Comparison of ENCODE assay signal across 23 cellular contexts in the genomic region with DNA sequence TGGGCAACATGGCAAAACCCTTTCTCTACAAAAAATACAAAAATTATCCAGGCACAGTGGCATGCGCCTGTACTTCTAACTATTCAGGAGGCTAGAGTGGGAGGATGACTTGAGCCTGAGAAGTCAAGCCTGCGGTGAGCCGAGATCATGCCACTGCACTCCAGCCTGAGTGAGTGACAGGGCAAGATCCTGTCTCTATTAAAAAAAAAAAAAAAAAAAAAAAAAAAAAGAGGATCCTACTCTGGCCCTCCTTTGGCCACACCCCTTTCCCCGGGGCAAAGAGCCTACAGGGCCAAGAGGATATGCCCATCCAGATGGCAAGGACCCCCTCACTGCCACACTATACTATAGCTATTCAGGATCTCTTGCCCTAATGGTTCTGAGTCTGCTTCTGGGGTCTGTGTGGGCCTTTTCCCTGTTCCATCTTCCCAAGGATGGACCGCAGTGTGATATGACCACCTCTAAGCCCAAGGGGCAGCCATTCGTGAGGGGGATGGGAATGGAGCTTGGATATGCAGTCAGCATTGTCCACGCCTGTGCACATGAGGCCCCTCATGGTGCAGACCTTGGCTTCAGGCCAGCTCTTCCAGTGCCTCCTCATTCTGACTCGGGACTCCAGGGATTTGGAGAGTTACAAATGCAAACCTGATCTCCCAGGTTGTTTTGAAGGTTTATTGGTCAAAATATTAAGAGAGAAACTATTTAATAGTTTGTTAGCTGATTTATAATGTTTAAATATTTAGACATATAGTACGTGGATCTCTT. TPM values are rescaled to one million over a fixed set of nuclear protein-coding genes. Genes with fewer than 3 reads are reported as not detected.
DNase-seq lines count a peak whose midpoint lies in the region; ATAC-seq and TF ChIP-seq lines count a peak whose summit lies in the region.
"Had no signal": no experiment of that assay in that cellular context is flagged by ENCODE, and none has a peak within 500 bp of the region (broad histone marks: within the 10 kb centered on the region; RNA-seq: fewer than 3 reads in every experiment).

No MANE protein-coding gene starts in this region.

- no peaks in the 10 kb centered on the region for H3K36me3 Mint-ChIP-seq in CD8-positive, alpha-beta memory T cell
- H3K36me3 Mint-ChIP-seq: T-cell had no signal

- no peak overlapping the region for H3K4me3 Mint-ChIP-seq in CD8-positive, alpha-beta memory T cell
- H3K4me3 Mint-ChIP-seq: central memory CD8-positive, alpha-beta T cell; effector memory CD8-positive, alpha-beta T cell; stimulated activated naive CD8-positive, alpha-beta T cell treated with anti-CD3 and anti-CD28 coated beads, Interleukin-15, Interleukin-2, amounts not matched to agents 100 ng/mL and 50 ng/mL, for 24 hours; T-cell had no signal

- TF ChIP-seq POLR2A in testis (IDR thresholded peaks at IDR 0.05) = no peak

- POLR2A ChIA-PET in CD8-positive, alpha-beta memory T cell (lab: Charles Lee) = no interaction called here

- no peaks in the 10 kb centered on the region for H3K27me3 ChIP-seq in testis
- H3K27me3 ChIP-seq in CD8-positive, alpha-beta memory T cell (ENCODE audit: insufficient read depth, low read length, poor library complexity, severe bottlenecking) = no peaks in the 10 kb centered on the region
- H3K27me3 ChIP-seq in MG63 = no peaks in the 10 kb centered on the region
- H3K27me3 ChIP-seq: adrenal gland had no signal

- no peaks in the 10 kb centered on the region for H3K4me1 Mint-ChIP-seq in CD8-positive, alpha-beta memory T cell
- H3K4me1 Mint-ChIP-seq: central memory CD8-positive, alpha-beta T cell; T-cell had no signal

- no peak overlapping the region for H3K9ac ChIP-seq in SK-N-MC (ENCODE audit: insufficient read length)

- H3K36me3 ChIP-seq in SK-N-MC (ENCODE audit: insufficient read depth, low read length) (no peaks in the 10 kb centered on the region; the same call in 1 of the 2 replicates), testis (ENCODE audit: low read depth, missing control alignments) (no peaks in the 10 kb centered on the region), MG63 (no peaks in the 10 kb centered on the region)
- no peaks in the 10 kb centered on the region for H3K36me3 ChIP-seq in CD8-positive, alpha-beta memory T cell (ENCODE audit: insufficient read depth, low read length)
- H3K36me3 ChIP-seq: adrenal gland had no signal

- 62 to 67% methylated on average over 6 to 9 of the region's 9 CpGs for WGBS in testis, 2 donors

- no peaks in the 10 kb centered on the region for H3K9me3 ChIP-seq in SK-N-MC (ENCODE audit: low read depth, low read length)
- H3K9me3 ChIP-seq in testis = no peaks in the 10 kb centered on the region
- no peaks in the 10 kb centered on the region for H3K9me3 ChIP-seq in CD8-positive, alpha-beta memory T cell (ENCODE audit: low read length)
- H3K9me3 ChIP-seq in MG63 = no peaks in the 10 kb centered on the region
- H3K9me3 ChIP-seq: adrenal gland, HAP-1 had no signal

- H3K4me3 ChIP-seq in SK-N-MC (no peak overlapping the region), fibroblast of the aortic adventitia (ENCODE audit: low read depth, low read length) (no peak overlapping the region), testis (no peak overlapping the region), MG63 (no peak overlapping the region)
- H3K4me3 ChIP-seq in CD8-positive, alpha-beta memory T cell (ENCODE audit: low read length) = no peak overlapping the region
- H3K4me3 ChIP-seq: adrenal gland, HAP-1 had no signal

- H3K27ac ChIP-seq in SK-N-MC = peak overlapping the region; percentile 56; the same call in 1 of the 2 replicates
- H3K27ac ChIP-seq in testis = peak overlapping the region; percentile 72 to 76
- H3K27ac ChIP-seq in CD8-positive, alpha-beta memory T cell (ENCODE audit: low read depth, low read length) = no peak overlapping the region
- H3K27ac ChIP-seq: adrenal gland had no signal

- peak; percentile 26 for DNase-seq in Right ventricle myocardium superior
- no peak for DNase-seq in cardiac septum (ENCODE audit: low spot score)
- no peak for DNase-seq in SK-N-MC (ENCODE audit: low read depth, low spot score)
- peak; percentile 17 for DNase-seq in fibroblast of the aortic adventitia (ENCODE audit: low read depth)
- DNase-seq in testis = no peak
- no peak for DNase-seq in cerebellar cortex (ENCODE audit: low spot score)
- DNase-seq in CD8-positive, alpha-beta memory T cell = no peak
- DNase-seq in MG63 = no peak
- DNase-seq: activated CD4-positive, CD25-positive, alpha-beta regulatory T cell; adrenal gland; DND-41; effector memory CD8-positive, alpha-beta T cell; hypothalamus; left cardiac atrium; NCI-H2107; NK-92 treated with Interleukin-12 subunit alpha and Interleukin-12 subunit beta, amount 100 ng/mL, for 24 hours; nucleus accumbens; T-cell had no signal

- H3K9me3 Mint-ChIP-seq in CD8-positive, alpha-beta memory T cell = no peaks in the 10 kb centered on the region
- H3K9me3 Mint-ChIP-seq: activated T-helper 2 cell treated with anti-CD3 and anti-CD28 coated beads, Interferon-gamma antibody, Interleukin-2, Interleukin-4, amounts not matched to agents 10 μg/mL and 5 μg/mL and 100 μg/mL, durations not matched to agents 14 hours and 24 hours and 36 hours; central memory CD8-positive, alpha-beta T cell; effector memory CD8-positive, alpha-beta T cell; stimulated activated naive CD8-positive, alpha-beta T cell treated with anti-CD3 and anti-CD28 coated beads, Interleukin-15, Interleukin-2, amounts not matched to agents 100 ng/mL and 50 ng/mL, for 24 hours; T-cell had no signal

- peaks cover 95% of the 10 kb centered on the region for H3K4me1 ChIP-seq in testis
- no peaks in the 10 kb centered on the region for H3K4me1 ChIP-seq in CD8-positive, alpha-beta memory T cell (ENCODE audit: insufficient read depth, low read length)

- intact Hi-C loops in Right ventricle myocardium superior (cut with DNase I) = no loop called here
- intact Hi-C loops in cardiac septum (cut with DNase I) = no loop called here
- intact Hi-C loops in testis (cut with DNase I; ENCODE audit: low total_unique reads) = no loop called here

- H3K27ac Mint-ChIP-seq in CD8-positive, alpha-beta memory T cell = no peak overlapping the region
- H3K27ac Mint-ChIP-seq: activated T-helper 2 cell treated with anti-CD3 and anti-CD28 coated beads, Interferon-gamma antibody, Interleukin-2, Interleukin-4, amounts not matched to agents 10 μg/mL and 5 μg/mL and 100 μg/mL, durations not matched to agents 14 hours and 24 hours and 36 hours; effector memory CD8-positive, alpha-beta T cell; stimulated activated naive CD8-positive, alpha-beta T cell treated with anti-CD3 and anti-CD28 coated beads, Interleukin-15, Interleukin-2, amounts not matched to agents 100 ng/mL and 50 ng/mL, for 24 hours; T-cell had no signal

- CTCF ChIA-PET in CD8-positive, alpha-beta memory T cell (lab: Charles Lee) = interaction anchor here (0.7 kb wide), 1 partner anchor 8 kb away, joined by 3 read pairs; no protein-coding TSS in a partner anchor

- H3K27me3 Mint-ChIP-seq in CD8-positive, alpha-beta memory T cell = peaks cover 8 to 17% of the 10 kb centered on the region in 2 donors

- no peak for ATAC-seq in Right ventricle myocardium superior (ENCODE audit: poor library complexity)
- ATAC-seq: effector memory CD8-positive, alpha-beta T cell; left cardiac atrium; right cardiac atrium; T-cell had no signal

- TF ChIP-seq CTCF in fibroblast of the aortic adventitia (IDR thresholded peaks at IDR 0.05; ENCODE audit: insufficient read depth, low read length) (no peak), testis (IDR thresholded peaks at IDR 0.05) (no peak)

RNA-seq across cellular contexts. Expression of a gene that starts 7.3 kb away (rescaled TPM):
- total RNA-seq in Right ventricle myocardium superior = 4.3 TPM
- 3.6 TPM for total RNA-seq in cardiac septum
- total RNA-seq in fibroblast of the aortic adventitia (ENCODE audit: low replicate concordance) = 8.0 and 20.2 TPM in 2 replicates
- total RNA-seq in testis = 100 to 1,000 TPM; 107 to 156 TPM
- polyA plus RNA-seq in testis (ENCODE audit: insufficient read depth, low read depth, low replicate concordance) = 99.0 TPM
- 1 to 10 TPM; 2.0 to 2.6 TPM for total RNA-seq in CD8-positive, alpha-beta memory T cell
- 0.46 TPM for polyA plus RNA-seq in CD8-positive, alpha-beta memory T cell
- 3.4 and 12.2 TPM in 2 replicates for total RNA-seq in MG63 (2014; rRNA removed; shearing (Covaris generic); ENCODE audit: low replicate concordance)

RNA-seq across cellular contexts. Expression of a gene that starts 22.2 kb away (rescaled TPM):
- 26.4 TPM for total RNA-seq in Right ventricle myocardium superior
- total RNA-seq in cardiac septum = 18.5 TPM
- 10.7 and 16.3 TPM in 2 replicates for total RNA-seq in fibroblast of the aortic adventitia (ENCODE audit: low replicate concordance)
- 10 to 100 TPM; 49.4 to 70.9 TPM for total RNA-seq in testis
- polyA plus RNA-seq in testis (ENCODE audit: insufficient read depth, low read depth, low replicate concordance) = 36.3 TPM
- 10 to 100 TPM; 64.6 to 69.3 TPM for total RNA-seq in CD8-positive, alpha-beta memory T cell
- polyA plus RNA-seq in CD8-positive, alpha-beta memory T cell = 20.7 TPM
- total RNA-seq in MG63 (2014; rRNA removed; shearing (Covaris generic); ENCODE audit: low replicate concordance) = 6.2 and 7.9 TPM in 2 replicates

RNA-seq across cellular contexts. Expression of a gene that starts 52.7 kb away (rescaled TPM):
- total RNA-seq in Right ventricle myocardium superior (1.1 TPM), cardiac septum (0.65 TPM), fibroblast of the aortic adventitia (ENCODE audit: low replicate concordance) (under 0.01 TPM in 1 of 2 replicates, not detected in the other), testis (1 to 10 TPM; 3.7 to 4.2 TPM)
- polyA plus RNA-seq in testis (ENCODE audit: insufficient read depth, low read depth, low replicate concordance) = 2.9 TPM
- under 1 TPM; 0.27 to 0.31 TPM for total RNA-seq in CD8-positive, alpha-beta memory T cell
- polyA plus RNA-seq in CD8-positive, alpha-beta memory T cell = 7.3 TPM
- not detected in 2 replicates for total RNA-seq in MG63 (2014; rRNA removed; shearing (Covaris generic); ENCODE audit: low replicate concordance)

Comparison
In these comparisons a context has a peak if more than half of its experiments do, and no peak if none do; other contexts are left out.
1. DNase-seq: peak in Right ventricle myocardium superior (single experiment) and fibroblast of the aortic adventitia (single experiment); none in cardiac septum (single experiment), SK-N-MC (single experiment), testis (single experiment), cerebellar cortex (single experiment), CD8-positive, alpha-beta memory T cell (0 of 5) and MG63 (single experiment).